17 cellular contexts compared by ENCODE assay signal in the genomic region with DNA sequence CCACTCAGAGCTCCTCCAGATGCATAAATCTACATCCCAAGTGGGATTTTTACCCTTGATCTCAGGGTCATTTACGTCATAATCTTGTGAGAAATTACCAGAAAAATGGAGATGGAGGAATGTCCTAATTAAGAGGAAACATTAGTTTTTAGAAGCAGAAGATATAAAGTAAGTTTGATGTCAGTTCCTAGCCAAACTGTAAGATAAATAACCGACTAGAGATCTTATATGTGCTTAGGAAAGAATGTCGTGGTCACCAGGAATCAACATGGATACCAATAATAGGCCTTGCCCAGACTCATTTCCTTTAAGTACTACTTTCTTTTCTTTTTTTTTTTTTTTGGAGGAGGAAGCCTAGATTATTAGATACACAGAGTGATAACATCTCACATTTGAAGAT.
A peak's percentile ranks its signal among the peaks of the same experiment; 100 is the strongest.
DNase-seq lines count a peak whose midpoint lies in the region; ATAC-seq and TF ChIP-seq lines count a peak whose summit lies in the region.
"Had no signal": no experiment of that assay in that cellular context is flagged by ENCODE, and none has a peak within 500 bp of the region (broad histone marks: within the 10 kb centered on the region; RNA-seq: fewer than 3 reads in every experiment).

No MANE protein-coding gene starts in this region.

- peaks cover 37% of the 10 kb centered on the region for H3K36me3 ChIP-seq in suprapubic skin

- TF ChIP-seq CTCF in astrocyte of the spinal cord (IDR thresholded peaks at IDR 0.05; ENCODE audit: low read depth, low read length) = no peak
- TF ChIP-seq CTCF in suprapubic skin (IDR thresholded peaks at IDR 0.05) = no peak

- H3K36me3 Mint-ChIP-seq in activated naive CD4-positive, alpha-beta T cell treated with anti-CD3 and anti-CD28 coated beads, Interleukin-2, amount 50 U/mL, for 24 hours = peaks cover 20% of the 10 kb centered on the region
- H3K36me3 Mint-ChIP-seq in activated naive CD4-positive, alpha-beta T cell treated with anti-CD3 and anti-CD28 coated beads, Interleukin-2, amount 50 U/mL, for 72 hours = no peaks in the 10 kb centered on the region
- H3K36me3 Mint-ChIP-seq in memory B cell = peaks cover 30% of the 10 kb centered on the region

- TF ChIP-seq EP300 in suprapubic skin (IDR thresholded peaks at IDR 0.05) = no peak

- H3K4me3 Mint-ChIP-seq in activated naive CD4-positive, alpha-beta T cell treated with anti-CD3 and anti-CD28 coated beads, Interleukin-2, amount 50 U/mL, for 24 hours = no peak overlapping the region
- no peak overlapping the region for H3K4me3 Mint-ChIP-seq in memory B cell

- H3K27ac ChIP-seq in suprapubic skin = no peak overlapping the region
- H3K27ac ChIP-seq: C4-2B had no signal

- peaks cover 33% of the 10 kb centered on the region for H3K4me1 Mint-ChIP-seq in activated naive CD4-positive, alpha-beta T cell treated with anti-CD3 and anti-CD28 coated beads, Interleukin-2, amount 50 U/mL, for 24 hours
- H3K4me1 Mint-ChIP-seq in memory B cell = no peaks in the 10 kb centered on the region

- H3K9me3 Mint-ChIP-seq in activated naive CD4-positive, alpha-beta T cell treated with anti-CD3 and anti-CD28 coated beads, Interleukin-2, amount 50 U/mL, for 24 hours = no peaks in the 10 kb centered on the region
- no peaks in the 10 kb centered on the region for H3K9me3 Mint-ChIP-seq in activated naive CD4-positive, alpha-beta T cell treated with anti-CD3 and anti-CD28 coated beads, Interleukin-2, amount 50 U/mL, for 72 hours
- H3K9me3 Mint-ChIP-seq in memory B cell = no peaks in the 10 kb centered on the region

- no peak for DNase-seq in activated naive CD4-positive, alpha-beta T cell treated with anti-CD3 and anti-CD28 coated beads, Interleukin-2, amount 50 U/mL, for 72 hours (ENCODE audit: low spot score in 2 of 2)
- DNase-seq in astrocyte of the spinal cord (ENCODE audit: low read depth, low spot score) = peak; percentile 38
- DNase-seq in memory B cell (ENCODE audit: low spot score in 2 of 2) = no peak
- no peak for DNase-seq in NCI-H748 (lab: John Stamatoyannopoulos, UW; ENCODE audit: unreplicated experiment)
- no peak for DNase-seq in NOMO-1 treated with dmso at 0.1 percent for 144 hours (lab: John Stamatoyannopoulos, UW; ENCODE audit: unreplicated experiment)
- DNase-seq in suprapubic skin (ENCODE audit: low spot score in 2 of 2) = no peak
- DNase-seq: Calu3, KBM-7, NCI-H1048, NCI-H1694, NCI-H748 treated with DMSO at 0.1 percent for 48 hours, Right ventricle myocardium superior had no signal

- no peaks in the 10 kb centered on the region for H3K27me3 Mint-ChIP-seq in activated naive CD4-positive, alpha-beta T cell treated with anti-CD3 and anti-CD28 coated beads, Interleukin-2, amount 50 U/mL, for 24 hours
- H3K27me3 Mint-ChIP-seq in memory B cell = no peaks in the 10 kb centered on the region

- no peaks in the 10 kb centered on the region for H3K27me3 ChIP-seq in suprapubic skin

- 74% methylated on average over 3 of the region's 3 CpGs for WGBS in suprapubic skin

- in situ Hi-C loops in astrocyte of the spinal cord (cut with HindIII; ENCODE audit: low sequenced_read_pairs) = no loop called here

- no peak for ATAC-seq in activated naive CD4-positive, alpha-beta T cell treated with anti-CD3 and anti-CD28 coated beads, Interleukin-2, amount 50 U/mL, for 72 hours
- no peak for ATAC-seq in memory B cell (ENCODE audit: low read depth)
- ATAC-seq in HG02973 (IDR thresholded peaks at IDR 0.05; ENCODE audit: unreplicated experiment) = no peak
- ATAC-seq: HCT116, Panc1 had no signal

- no peaks in the 10 kb centered on the region for H3K9me3 ChIP-seq in suprapubic skin

- peak overlapping the region; percentile 37 for H3K27ac Mint-ChIP-seq in activated naive CD4-positive, alpha-beta T cell treated with anti-CD3 and anti-CD28 coated beads, Interleukin-2, amount 50 U/mL, for 24 hours
- H3K27ac Mint-ChIP-seq in activated naive CD4-positive, alpha-beta T cell treated with anti-CD3 and anti-CD28 coated beads, Interleukin-2, amount 50 U/mL, for 72 hours = no peak overlapping the region
- H3K27ac Mint-ChIP-seq in memory B cell = peak overlapping the region; percentile 74

- H3K4me3 ChIP-seq in astrocyte of the spinal cord (ENCODE audit: low read depth, low read length) (no peak overlapping the region), suprapubic skin (no peak overlapping the region)

- H3K4me1 ChIP-seq in suprapubic skin = no peaks in the 10 kb centered on the region

- TF ChIP-seq POLR2A in suprapubic skin (IDR thresholded peaks at IDR 0.05) = no peak

Comparison
In these comparisons a context has a peak if more than half of its experiments do, and no peak if none do; other contexts are left out.
1. H3K27ac Mint-ChIP-seq: peak in activated naive CD4-positive, alpha-beta T cell treated with anti-CD3 and anti-CD28 coated beads, Interleukin-2, amount 50 U/mL, for 24 hours (single experiment) and memory B cell (single experiment); none in activated naive CD4-positive, alpha-beta T cell treated with anti-CD3 and anti-CD28 coated beads, Interleukin-2, amount 50 U/mL, for 72 hours (0 of 2).